1 cellular context compared by ENCODE assay signal in genomic region chr4:184648220-184649025, GRCh38.
TF ChIP-seq lines count a peak whose summit lies in the region.

No MANE protein-coding gene starts in this region.

TF ChIP-seq in GM12878, 131 proteins besides CTCF, POLR2A, EP300 and RAD21 (continued from another document):
- peak; percentile 20 to 55; a peak in 2 of 4 replicates for TF ChIP-seq BHLHE40 (IDR thresholded peaks at IDR 0.05; ENCODE audit: borderline replicate concordance in 1 of 2, low read depth in 2 of 2, low read length in 1 of 2)
- peak; percentile 38; the same call in 1 of the 2 replicates for TF ChIP-seq IKZF1 (conservative IDR thresholded peaks at IDR 0.05)
- peak; percentile 21; the same call in 1 of the 2 replicates for TF ChIP-seq RUNX3 (IDR thresholded peaks at IDR 0.05; ENCODE audit: low read length)
- peak; percentile 55; the same call in 1 of the 2 replicates for TF ChIP-seq SIN3A (IDR thresholded peaks at IDR 0.05; ENCODE audit: low read depth, low read length)
- TF ChIP-seq USF1 (IDR thresholded peaks at IDR 0.05; ENCODE audit: borderline replicate concordance, extremely low read length, insufficient read depth, low read depth, low read length), result no peak
- peak; percentile 67; the same call in 1 of the 2 replicates for TF ChIP-seq POLR2AphosphoS5 (IDR thresholded peaks at IDR 0.05; ENCODE audit: low read length)
- peak in 1 of 2 experiments; percentile 78; a peak in 2 of 4 replicates for TF ChIP-seq ETV6 (conservative IDR thresholded peaks at IDR 0.05 in 1 of 2, IDR thresholded peaks at IDR 0.05 in 1 of 2; ENCODE audit: borderline replicate concordance in 1 of 2, low read depth in 1 of 2)
- TF ChIP-seq SKIL (IDR thresholded peaks at IDR 0.05; ENCODE audit: low read depth, poor library complexity, severe bottlenecking), result peak; percentile 22
- TF ChIP-seq ZNF687 (IDR thresholded peaks at IDR 0.05), result no peak
- TF ChIP-seq BCL11A (IDR thresholded peaks at IDR 0.05; ENCODE audit: low read depth, low read length), result 0 out of 2 replicates have a peak, but pooled peaks have one; percentile 17
- peak; percentile 39 to 45; a peak in 2 of 4 replicates for TF ChIP-seq IKZF2 (IDR thresholded peaks at IDR 0.05)
- 0 out of 2 replicates have a peak, but pooled peaks have one; percentile 27 for TF ChIP-seq WRNIP1 (IDR thresholded peaks at IDR 0.05; ENCODE audit: borderline replicate concordance, low read depth, low read length)
- no peak for TF ChIP-seq MTA3 (IDR thresholded peaks at IDR 0.05; ENCODE audit: borderline replicate concordance, low read length)
- 0 out of 2 replicates have a peak, but pooled peaks have one; percentile 21 for TF ChIP-seq RELB (IDR thresholded peaks at IDR 0.05; ENCODE audit: low read depth)
- 0 out of 2 replicates have a peak, but pooled peaks have one; percentile 11 for TF ChIP-seq PML (IDR thresholded peaks at IDR 0.05; ENCODE audit: low read length)
- TF ChIP-seq CBFB (IDR thresholded peaks at IDR 0.05; ENCODE audit: low read depth), result no peak
- TF ChIP-seq ESRRA (IDR thresholded peaks at IDR 0.05; ENCODE audit: low read length), result no peak
- TF ChIP-seq IRF4 (IDR thresholded peaks at IDR 0.05; ENCODE audit: low read depth, low read length), result peak; percentile 29; the same call in 1 of the 2 replicates
- peak; percentile 54 for TF ChIP-seq NR2C2 (IDR thresholded peaks at IDR 0.05; ENCODE audit: borderline replicate concordance, control insufficient read depth, insufficient read length, low read depth)
- peak in 1 of 2 experiments; percentile 46; a peak in 1 of 4 replicates for TF ChIP-seq SRF (IDR thresholded peaks at IDR 0.05; ENCODE audit: low read depth in 2 of 2, low read length in 2 of 2)
- TF ChIP-seq FOXM1 (IDR thresholded peaks at IDR 0.05; ENCODE audit: low read depth, low read length), result no peak
- TF ChIP-seq NR2F1 (conservative IDR thresholded peaks at IDR 0.05), result 0 out of 2 replicates have a peak, but pooled peaks have one; percentile 18
- 0 out of 2 replicates have a peak, but pooled peaks have one; percentile 22 for TF ChIP-seq HCFC1 (IDR thresholded peaks at IDR 0.05; ENCODE audit: low read length)
- 0 out of 2 replicates have a peak, but pooled peaks have one; percentile 13 for TF ChIP-seq CREM (IDR thresholded peaks at IDR 0.05; ENCODE audit: low read depth)
- TF ChIP-seq EED (IDR thresholded peaks at IDR 0.05; ENCODE audit: low read depth), result peak; percentile 35
- no peak for TF ChIP-seq PAX8 (IDR thresholded peaks at IDR 0.05)
- TF ChIP-seq GATAD2B (conservative IDR thresholded peaks at IDR 0.05; ENCODE audit: low read depth), result 0 out of 2 replicates have a peak, but pooled peaks have one; percentile 12
- TF ChIP-seq MLLT1 (IDR thresholded peaks at IDR 0.05), result peak; percentile 96
